ENCODE assay signal across 1 cellular context in the genomic region with DNA sequence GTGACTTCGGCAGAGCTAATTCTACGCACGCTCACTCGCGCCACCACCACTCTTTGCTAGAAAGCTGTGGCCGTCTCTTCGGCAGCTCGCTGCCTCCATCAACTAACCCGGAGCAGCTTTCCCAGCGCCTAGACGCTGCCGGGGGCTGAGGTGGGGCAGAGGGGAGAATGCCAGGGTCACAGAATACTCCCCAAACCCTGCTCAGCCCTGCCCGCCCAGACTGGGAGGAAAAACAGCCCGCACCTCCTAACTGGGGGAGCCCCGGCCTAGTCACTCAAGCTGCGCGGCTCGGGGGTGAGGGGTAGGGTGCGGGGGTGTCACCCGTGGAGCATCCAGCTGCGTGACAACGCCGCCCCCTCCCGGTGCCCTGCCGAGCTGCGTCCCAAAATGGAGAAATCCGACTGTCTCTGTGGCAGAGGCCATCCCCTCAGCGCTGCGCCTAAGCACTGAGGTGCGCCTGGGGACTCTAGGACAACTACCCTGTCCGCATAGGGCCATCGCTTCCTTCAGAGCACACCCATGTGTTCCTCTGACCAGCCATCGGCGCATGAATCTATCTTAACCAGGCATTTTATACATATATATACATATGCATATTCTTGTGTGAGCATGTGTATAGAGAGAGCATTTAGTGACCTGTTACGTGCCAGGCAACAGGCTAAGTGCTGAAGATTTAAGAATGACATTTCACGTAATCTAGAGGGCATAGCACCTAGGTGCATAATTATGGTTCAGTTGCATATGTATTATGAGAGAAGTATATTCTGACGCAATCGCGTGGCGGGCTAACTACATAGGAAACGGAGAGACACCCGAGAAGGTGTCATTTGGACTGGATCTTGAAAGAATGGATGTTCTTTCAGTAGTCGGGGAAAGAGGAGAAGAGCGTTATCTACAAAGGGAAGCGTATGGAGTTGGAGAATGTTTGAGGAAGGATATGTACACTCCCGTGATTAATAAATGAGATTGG.
TF ChIP-seq lines count a peak whose summit lies in the region.

No MANE protein-coding gene starts in this region.

TF ChIP-seq in H1, 55 proteins besides CTCF, POLR2A, EP300 and RAD21 (continued from another document):
- TF ChIP-seq CHD1 (IDR thresholded peaks at IDR 0.05; ENCODE audit: low read depth, low read length) (no peak), USF2 (IDR thresholded peaks at IDR 0.05; ENCODE audit: low read length) (no peak), SAP30 (IDR thresholded peaks at IDR 0.05; ENCODE audit: insufficient read depth, insufficient replicate concordance, low read length) (no peak), EZH2 (IDR thresholded peaks at IDR 0.05; ENCODE audit: low read depth, low read length, severe bottlenecking) (no peak), CREB1 (IDR thresholded peaks at IDR 0.05) (no peak), POLR2AphosphoS5 (IDR thresholded peaks at IDR 0.05; ENCODE audit: low read depth, low read length) (no peak), SIX5 (IDR thresholded peaks at IDR 0.05; ENCODE audit: low read depth, low read length) (no peak), CBX5 (IDR thresholded peaks at IDR 0.05; ENCODE audit: low read depth, low read length) (no peak), SP1 (IDR thresholded peaks at IDR 0.05; ENCODE audit: low read depth, low read length) (no peak), HDAC6 (IDR thresholded peaks at IDR 0.05; ENCODE audit: low read depth, low read length) (no peak), JUN (IDR thresholded peaks at IDR 0.05; ENCODE audit: low read depth, low read length) (no peak), PHF8 (conservative IDR thresholded peaks at IDR 0.05; ENCODE audit: low read depth, low read length) (no peak; the same call in 1 of the 2 replicates), TAF1 (IDR thresholded peaks at IDR 0.05; ENCODE audit: low read depth, low read length) (0 out of 2 replicates have a peak, but pooled peaks have one; percentile 38), KDM1A (IDR thresholded peaks at IDR 0.05; ENCODE audit: borderline replicate concordance, low read length) (no peak), CBX8 (IDR thresholded peaks at IDR 0.05; ENCODE audit: borderline replicate concordance, low read depth, low read length) (no peak), GTF2F1 (IDR thresholded peaks at IDR 0.05; ENCODE audit: borderline replicate concordance, low read depth, low read length) (no peak), ZNF274 (IDR thresholded peaks at IDR 0.05; ENCODE audit: borderline replicate concordance, extremely low read depth, low read length) (no peak), TCF12 (IDR thresholded peaks at IDR 0.05; ENCODE audit: low read depth, low read length) (no peak), BCL11A (IDR thresholded peaks at IDR 0.05; ENCODE audit: low read depth in 2 of 2, low read length in 2 of 2) (no peak), MAFK (IDR thresholded peaks at IDR 0.05; ENCODE audit: low read depth, low read length) (no peak)
- TF ChIP-seq, protein P1, sequence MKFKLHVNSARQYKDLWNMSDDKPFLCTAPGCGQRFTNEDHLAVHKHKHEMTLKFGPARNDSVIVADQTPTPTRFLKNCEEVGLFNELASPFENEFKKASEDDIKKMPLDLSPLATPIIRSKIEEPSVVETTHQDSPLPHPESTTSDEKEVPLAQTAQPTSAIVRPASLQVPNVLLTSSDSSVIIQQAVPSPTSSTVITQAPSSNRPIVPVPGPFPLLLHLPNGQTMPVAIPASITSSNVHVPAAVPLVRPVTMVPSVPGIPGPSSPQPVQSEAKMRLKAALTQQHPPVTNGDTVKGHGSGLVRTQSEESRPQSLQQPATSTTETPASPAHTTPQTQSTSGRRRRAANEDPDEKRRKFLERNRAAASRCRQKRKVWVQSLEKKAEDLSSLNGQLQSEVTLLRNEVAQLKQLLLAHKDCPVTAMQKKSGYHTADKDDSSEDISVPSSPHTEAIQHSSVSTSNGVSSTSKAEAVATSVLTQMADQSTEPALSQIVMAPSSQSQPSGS (IDR thresholded peaks at IDR 0.05; ENCODE audit: low read length), result no peak
- TF ChIP-seq, protein P2, sequence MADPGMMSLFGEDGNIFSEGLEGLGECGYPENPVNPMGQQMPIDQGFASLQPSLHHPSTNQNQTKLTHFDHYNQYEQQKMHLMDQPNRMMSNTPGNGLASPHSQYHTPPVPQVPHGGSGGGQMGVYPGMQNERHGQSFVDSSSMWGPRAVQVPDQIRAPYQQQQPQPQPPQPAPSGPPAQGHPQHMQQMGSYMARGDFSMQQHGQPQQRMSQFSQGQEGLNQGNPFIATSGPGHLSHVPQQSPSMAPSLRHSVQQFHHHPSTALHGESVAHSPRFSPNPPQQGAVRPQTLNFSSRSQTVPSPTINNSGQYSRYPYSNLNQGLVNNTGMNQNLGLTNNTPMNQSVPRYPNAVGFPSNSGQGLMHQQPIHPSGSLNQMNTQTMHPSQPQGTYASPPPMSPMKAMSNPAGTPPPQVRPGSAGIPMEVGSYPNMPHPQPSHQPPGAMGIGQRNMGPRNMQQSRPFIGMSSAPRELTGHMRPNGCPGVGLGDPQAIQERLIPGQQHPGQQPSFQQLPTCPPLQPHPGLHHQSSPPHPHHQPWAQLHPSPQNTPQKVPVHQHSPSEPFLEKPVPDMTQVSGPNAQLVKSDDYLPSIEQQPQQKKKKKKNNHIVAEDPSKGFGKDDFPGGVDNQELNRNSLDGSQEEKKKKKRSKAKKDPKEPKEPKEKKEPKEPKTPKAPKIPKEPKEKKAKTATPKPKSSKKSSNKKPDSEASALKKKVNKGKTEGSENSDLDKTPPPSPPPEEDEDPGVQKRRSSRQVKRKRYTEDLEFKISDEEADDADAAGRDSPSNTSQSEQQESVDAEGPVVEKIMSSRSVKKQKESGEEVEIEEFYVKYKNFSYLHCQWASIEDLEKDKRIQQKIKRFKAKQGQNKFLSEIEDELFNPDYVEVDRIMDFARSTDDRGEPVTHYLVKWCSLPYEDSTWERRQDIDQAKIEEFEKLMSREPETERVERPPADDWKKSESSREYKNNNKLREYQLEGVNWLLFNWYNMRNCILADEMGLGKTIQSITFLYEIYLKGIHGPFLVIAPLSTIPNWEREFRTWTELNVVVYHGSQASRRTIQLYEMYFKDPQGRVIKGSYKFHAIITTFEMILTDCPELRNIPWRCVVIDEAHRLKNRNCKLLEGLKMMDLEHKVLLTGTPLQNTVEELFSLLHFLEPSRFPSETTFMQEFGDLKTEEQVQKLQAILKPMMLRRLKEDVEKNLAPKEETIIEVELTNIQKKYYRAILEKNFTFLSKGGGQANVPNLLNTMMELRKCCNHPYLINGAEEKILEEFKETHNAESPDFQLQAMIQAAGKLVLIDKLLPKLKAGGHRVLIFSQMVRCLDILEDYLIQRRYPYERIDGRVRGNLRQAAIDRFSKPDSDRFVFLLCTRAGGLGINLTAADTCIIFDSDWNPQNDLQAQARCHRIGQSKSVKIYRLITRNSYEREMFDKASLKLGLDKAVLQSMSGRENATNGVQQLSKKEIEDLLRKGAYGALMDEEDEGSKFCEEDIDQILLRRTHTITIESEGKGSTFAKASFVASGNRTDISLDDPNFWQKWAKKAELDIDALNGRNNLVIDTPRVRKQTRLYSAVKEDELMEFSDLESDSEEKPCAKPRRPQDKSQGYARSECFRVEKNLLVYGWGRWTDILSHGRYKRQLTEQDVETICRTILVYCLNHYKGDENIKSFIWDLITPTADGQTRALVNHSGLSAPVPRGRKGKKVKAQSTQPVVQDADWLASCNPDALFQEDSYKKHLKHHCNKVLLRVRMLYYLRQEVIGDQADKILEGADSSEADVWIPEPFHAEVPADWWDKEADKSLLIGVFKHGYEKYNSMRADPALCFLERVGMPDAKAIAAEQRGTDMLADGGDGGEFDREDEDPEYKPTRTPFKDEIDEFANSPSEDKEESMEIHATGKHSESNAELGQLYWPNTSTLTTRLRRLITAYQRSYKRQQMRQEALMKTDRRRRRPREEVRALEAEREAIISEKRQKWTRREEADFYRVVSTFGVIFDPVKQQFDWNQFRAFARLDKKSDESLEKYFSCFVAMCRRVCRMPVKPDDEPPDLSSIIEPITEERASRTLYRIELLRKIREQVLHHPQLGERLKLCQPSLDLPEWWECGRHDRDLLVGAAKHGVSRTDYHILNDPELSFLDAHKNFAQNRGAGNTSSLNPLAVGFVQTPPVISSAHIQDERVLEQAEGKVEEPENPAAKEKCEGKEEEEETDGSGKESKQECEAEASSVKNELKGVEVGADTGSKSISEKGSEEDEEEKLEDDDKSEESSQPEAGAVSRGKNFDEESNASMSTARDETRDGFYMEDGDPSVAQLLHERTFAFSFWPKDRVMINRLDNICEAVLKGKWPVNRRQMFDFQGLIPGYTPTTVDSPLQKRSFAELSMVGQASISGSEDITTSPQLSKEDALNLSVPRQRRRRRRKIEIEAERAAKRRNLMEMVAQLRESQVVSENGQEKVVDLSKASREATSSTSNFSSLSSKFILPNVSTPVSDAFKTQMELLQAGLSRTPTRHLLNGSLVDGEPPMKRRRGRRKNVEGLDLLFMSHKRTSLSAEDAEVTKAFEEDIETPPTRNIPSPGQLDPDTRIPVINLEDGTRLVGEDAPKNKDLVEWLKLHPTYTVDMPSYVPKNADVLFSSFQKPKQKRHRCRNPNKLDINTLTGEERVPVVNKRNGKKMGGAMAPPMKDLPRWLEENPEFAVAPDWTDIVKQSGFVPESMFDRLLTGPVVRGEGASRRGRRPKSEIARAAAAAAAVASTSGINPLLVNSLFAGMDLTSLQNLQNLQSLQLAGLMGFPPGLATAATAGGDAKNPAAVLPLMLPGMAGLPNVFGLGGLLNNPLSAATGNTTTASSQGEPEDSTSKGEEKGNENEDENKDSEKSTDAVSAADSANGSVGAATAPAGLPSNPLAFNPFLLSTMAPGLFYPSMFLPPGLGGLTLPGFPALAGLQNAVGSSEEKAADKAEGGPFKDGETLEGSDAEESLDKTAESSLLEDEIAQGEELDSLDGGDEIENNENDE (IDR thresholded peaks at IDR 0.05; ENCODE audit: insufficient replicate concordance, low read length), result no peak
